In genomic region chr9:86099695-86100364, GRCh38 we compare ENCODE assay signal across 8 cellular contexts.
DNase-seq lines count a peak whose midpoint lies in the region; ATAC-seq lines count a peak whose summit lies in the region.

No MANE protein-coding gene starts in this region.

- ATAC-seq in GM19023 (IDR thresholded peaks at IDR 0.05; ENCODE audit: unreplicated experiment), result no peak

- DNase-seq in activated CD8-positive, alpha-beta memory T cell treated with anti-CD3 and anti-CD28 coated beads for 24 hours, result peak; percentile 66
- DNase-seq in activated CD8-positive, alpha-beta memory T cell treated with anti-CD3 and anti-CD28 coated beads, Interleukin-2, amount 50 U/mL, for 4 hours, result no peak
- DNase-seq in NCI-H510A (lab: John Stamatoyannopoulos, UW) (peak; percentile 47), amniotic epithelial cell (ENCODE audit: low read depth) (peak; percentile 49), hepatic stellate cell (ENCODE audit: low spot score) (peak; percentile 39), retina (peak; percentile 75), middle frontal gyrus (ENCODE audit: extremely low spot score, low spot score) (no peak)

Comparison
In these comparisons a context has a peak if more than half of its experiments do, and no peak if none do; other contexts are left out.
1. DNase-seq: peak in activated CD8-positive, alpha-beta memory T cell treated with anti-CD3 and anti-CD28 coated beads for 24 hours (single experiment), NCI-H510A (single experiment), amniotic epithelial cell (single experiment), hepatic stellate cell (single experiment) and retina (single experiment); none in activated CD8-positive, alpha-beta memory T cell treated with anti-CD3 and anti-CD28 coated beads, Interleukin-2, amount 50 U/mL, for 4 hours (single experiment) and middle frontal gyrus (single experiment).